19 cellular contexts compared by ENCODE assay signal in genomic region chr5:56100429-56101176, GRCh38.
DNase-seq lines count a peak whose midpoint lies in the region; ATAC-seq and TF ChIP-seq lines count a peak whose summit lies in the region.
"Had no signal": no experiment of that assay in that cellular context is flagged by ENCODE, and none has a peak within 500 bp of the region (broad histone marks: within the 10 kb centered on the region; RNA-seq: fewer than 3 reads in every experiment).

No MANE protein-coding gene starts in this region.

- H3K36me3 ChIP-seq in KMS-11 (ENCODE audit: insufficient read depth) (no peaks in the 10 kb centered on the region), BE2C (no peaks in the 10 kb centered on the region), vagina (no peaks in the 10 kb centered on the region)
- H3K36me3 ChIP-seq: Peyer's patch had no signal

- no peak for DNase-seq in T-helper 1 cell
- peak in 3 of 10 donors; percentile 36 to 46 (median 40) for DNase-seq in naive thymus-derived CD8-positive, alpha-beta T cell
- no peak for DNase-seq in BE2C
- no peak for DNase-seq in vagina (ENCODE audit: extremely low spot score in 2 of 2)
- DNase-seq: anterior cingulate cortex, C1 segment of cervical spinal cord, foreskin melanocyte, NCI-H2171, NCI-H774, Peyer's patch, posterior cingulate gyrus, small intestine had no signal

- intact Hi-C loops in vagina (cut with DNase I) = no loop called here

- TF ChIP-seq POLR2A in vagina (IDR thresholded peaks at IDR 0.05) = no peak

- no peaks in the 10 kb centered on the region for H3K79me2 ChIP-seq in KMS-11 (ENCODE audit: insufficient read depth, low read depth)

- H3K27ac Mint-ChIP-seq in T-helper 1 cell treated with Interleukin-12 subunit alpha and Interleukin-12 subunit beta and Interleukin-4 antibody, amounts not matched to agents 30 μg/mL and 1 μg/mL, for 36 hours = peak overlapping the region; percentile 92
- peak overlapping the region; percentile 83 for H3K27ac Mint-ChIP-seq in activated naive CD8-positive, alpha-beta T cell
- H3K27ac Mint-ChIP-seq in naive thymus-derived CD8-positive, alpha-beta T cell = peak overlapping the region; percentile 84 to 96 (median 92)
- H3K27ac Mint-ChIP-seq: type B pancreatic cell had no signal

- peaks cover 22% of the 10 kb centered on the region for H3K36me3 Mint-ChIP-seq in T-helper 1 cell treated with Interleukin-12 subunit alpha and Interleukin-12 subunit beta and Interleukin-4 antibody, amounts not matched to agents 30 μg/mL and 1 μg/mL, for 36 hours (ENCODE audit: low read depth)
- no peaks in the 10 kb centered on the region for H3K36me3 Mint-ChIP-seq in activated naive CD8-positive, alpha-beta T cell
- no peaks in the 10 kb centered on the region for H3K36me3 Mint-ChIP-seq in naive thymus-derived CD8-positive, alpha-beta T cell

- H3K27me3 ChIP-seq in KMS-11 (ENCODE audit: insufficient read depth, low read depth) = no peaks in the 10 kb centered on the region
- no peaks in the 10 kb centered on the region for H3K27me3 ChIP-seq in BE2C
- no peaks in the 10 kb centered on the region for H3K27me3 ChIP-seq in vagina
- H3K27me3 ChIP-seq: Peyer's patch had no signal

- peaks cover 39% of the 10 kb centered on the region for H3K4me1 ChIP-seq in KMS-11 (ENCODE audit: low read depth, poor library complexity, severe bottlenecking)
- peaks cover 15% of the 10 kb centered on the region; the same call in 1 of the 2 replicates for H3K4me1 ChIP-seq in BE2C
- peaks cover 16% of the 10 kb centered on the region for H3K4me1 ChIP-seq in vagina
- H3K4me1 ChIP-seq: Peyer's patch had no signal

- ATAC-seq in naive thymus-derived CD8-positive, alpha-beta T cell = peak; percentile 61 to 65
- no peak for ATAC-seq in HG02973 (IDR thresholded peaks at IDR 0.05; ENCODE audit: unreplicated experiment)
- ATAC-seq: left lobe of liver had no signal

- H3K4me1 Mint-ChIP-seq in T-helper 1 cell treated with Interleukin-12 subunit alpha and Interleukin-12 subunit beta and Interleukin-4 antibody, amounts not matched to agents 30 μg/mL and 1 μg/mL, for 36 hours (ENCODE audit: low read depth) = peaks cover 62% of the 10 kb centered on the region
- H3K4me1 Mint-ChIP-seq in activated naive CD8-positive, alpha-beta T cell (ENCODE audit: low read depth) = peaks cover 68% of the 10 kb centered on the region
- H3K4me1 Mint-ChIP-seq in naive thymus-derived CD8-positive, alpha-beta T cell = peaks cover 40 to 87% (median 75%) of the 10 kb centered on the region in 4 donors

- H3K9me3 ChIP-seq in BE2C (no peaks in the 10 kb centered on the region), vagina (no peaks in the 10 kb centered on the region)
- H3K9me3 ChIP-seq: Peyer's patch had no signal

- H3K27me3 Mint-ChIP-seq in T-helper 1 cell treated with Interleukin-12 subunit alpha and Interleukin-12 subunit beta and Interleukin-4 antibody, amounts not matched to agents 30 μg/mL and 1 μg/mL, for 36 hours (ENCODE audit: low read depth) = no peaks in the 10 kb centered on the region
- no peaks in the 10 kb centered on the region for H3K27me3 Mint-ChIP-seq in activated naive CD8-positive, alpha-beta T cell
- peaks cover 0 to 2% (median 0%) of the 10 kb centered on the region in 5 donors for H3K27me3 Mint-ChIP-seq in naive thymus-derived CD8-positive, alpha-beta T cell
- H3K27me3 Mint-ChIP-seq: type B pancreatic cell had no signal

- TF ChIP-seq CTCF in KMS-11 (conservative IDR thresholded peaks at IDR 0.05; ENCODE audit: low read depth, low read length) = no peak
- TF ChIP-seq CTCF in BE2C (IDR thresholded peaks at IDR 0.05; ENCODE audit: low read depth, low read length) = no peak
- no peak for TF ChIP-seq CTCF in vagina (IDR thresholded peaks at IDR 0.05)

- H3K4me2 ChIP-seq in KMS-11 = 0 out of 2 replicates have a peak overlapping the region, but pooled peaks have one; percentile 6

- H3K9me3 Mint-ChIP-seq in T-helper 1 cell treated with Interleukin-12 subunit alpha and Interleukin-12 subunit beta and Interleukin-4 antibody, amounts not matched to agents 30 μg/mL and 1 μg/mL, for 36 hours = no peaks in the 10 kb centered on the region
- no peaks in the 10 kb centered on the region for H3K9me3 Mint-ChIP-seq in activated naive CD8-positive, alpha-beta T cell (ENCODE audit: low read depth)
- H3K9me3 Mint-ChIP-seq in naive thymus-derived CD8-positive, alpha-beta T cell = no peaks in the 10 kb centered on the region

- peak overlapping the region; percentile 65 for H3K4me3 Mint-ChIP-seq in T-helper 1 cell treated with Interleukin-12 subunit alpha and Interleukin-12 subunit beta and Interleukin-4 antibody, amounts not matched to agents 30 μg/mL and 1 μg/mL, for 36 hours
- H3K4me3 Mint-ChIP-seq in activated naive CD8-positive, alpha-beta T cell = peak overlapping the region; percentile 27
- peak overlapping the region; percentile 16 to 80 (median 67) for H3K4me3 Mint-ChIP-seq in naive thymus-derived CD8-positive, alpha-beta T cell
- H3K4me3 Mint-ChIP-seq: type B pancreatic cell had no signal

- H3K4me3 ChIP-seq in KMS-11 (IDR thresholded peaks at IDR 0.05; ENCODE audit: insufficient read depth, low read depth, low read length) (no peak overlapping the region), BE2C (ENCODE audit: low read depth, low read length) (no peak overlapping the region), vagina (no peak overlapping the region)
- H3K4me3 ChIP-seq: Peyer's patch had no signal

- peak overlapping the region; percentile 16; the same call in 1 of the 2 replicates for H2AFZ ChIP-seq in KMS-11 (ENCODE audit: low read depth)

- H3K27ac ChIP-seq in KMS-11 = no peak overlapping the region
- H3K27ac ChIP-seq in vagina = no peak overlapping the region
- H3K27ac ChIP-seq: 22Rv1 had no signal

- POLR2A ChIA-PET in naive thymus-derived CD8-positive, alpha-beta T cell (lab: Charles Lee) = interaction anchor here (0.6 to 2.1 kb wide), 4 partner anchors 17 to 106 kb away, joined by 3 to 13 read pairs (median 6); partner anchors contain the start of gene IL6ST

- H3K9ac ChIP-seq in KMS-11 = no peak overlapping the region

- H4K20me1 ChIP-seq in KMS-11 (ENCODE audit: insufficient read depth) = no peaks in the 10 kb centered on the region
